ENCODE assay signal across 14 cellular contexts in the genomic region with DNA sequence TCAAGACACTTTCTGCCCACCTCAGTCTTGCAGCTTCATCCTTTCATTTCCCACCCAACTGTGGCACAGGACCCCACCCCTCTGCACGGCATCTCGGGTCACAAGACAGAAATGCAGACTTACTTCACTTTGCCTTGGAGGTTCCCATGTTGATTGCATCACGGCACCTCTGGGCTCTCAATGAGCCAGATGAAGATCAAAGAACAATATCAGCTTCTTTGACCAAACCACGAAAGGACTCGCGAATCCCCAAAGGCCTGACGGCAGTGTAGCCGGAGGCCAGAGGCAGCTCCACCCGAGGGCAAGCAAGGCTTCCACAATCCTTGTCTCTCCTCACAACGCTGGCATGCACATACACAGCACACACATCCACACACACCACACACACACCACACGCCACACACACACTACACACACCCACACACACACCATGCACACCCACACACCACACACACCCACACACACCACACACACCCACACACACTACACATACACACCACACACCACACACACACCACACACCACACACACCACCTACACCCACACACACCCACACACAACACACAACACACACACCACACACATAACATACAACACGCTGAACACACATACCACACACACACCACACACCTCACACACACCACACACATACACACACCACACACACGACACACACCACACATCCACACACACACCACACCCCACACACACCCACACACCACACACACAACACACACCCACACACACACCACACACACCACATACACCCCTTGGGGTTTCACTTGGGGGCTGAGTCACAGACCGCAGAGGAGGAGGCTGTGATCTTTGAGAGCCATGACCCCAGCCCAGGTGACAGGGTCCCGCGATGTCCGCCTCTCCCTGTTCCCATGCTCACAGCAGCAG. TPM values are rescaled to one million over a fixed set of nuclear protein-coding genes. Genes with fewer than 3 reads are reported as not detected.
DNase-seq lines count a peak whose midpoint lies in the region; ATAC-seq, FAIRE-seq and TF ChIP-seq lines count a peak whose summit lies in the region.
"Had no signal": no experiment of that assay in that cellular context is flagged by ENCODE, and none has a peak within 500 bp of the region (broad histone marks: within the 10 kb centered on the region; RNA-seq: fewer than 3 reads in every experiment).

No MANE protein-coding gene starts in this region.

- RAD21 ChIA-PET in GM12878 (lab: Charles Lee; ENCODE audit: unreplicated experiment) = interaction anchor here (0.7 to 5.9 kb wide), 4 partner anchors 10 to 47 kb away, joined by 4 to 81 read pairs (median 6); no protein-coding TSS in a partner anchor

- DNase-seq in activated CD4-positive, alpha-beta T cell treated with anti-CD3 and anti-CD28 coated beads for 4 hours = peak; percentile 50 to 60
- no peak for DNase-seq in activated CD4-positive, alpha-beta T cell treated with anti-CD3 and anti-CD28 coated beads for 1 hour
- DNase-seq in activated CD4-positive, CD25-positive, alpha-beta regulatory T cell treated with anti-CD3 and anti-CD28 coated beads, Interleukin-2, amount 50 U/mL, for 72 hours = peak; percentile 55
- DNase-seq in GM12878 (ENCODE audit: low read depth, low spot score) = no peak
- DNase-seq in stimulated activated CD8-positive, alpha-beta memory T cell treated with anti-CD3 and anti-CD28 coated beads, Interleukin-7, amount 100 ng/mL, for 4 hours (ENCODE audit: low read depth in 2 of 2) = peak; percentile 53 to 64
- DNase-seq in SK-N-DZ (ENCODE audit: low spot score) = no peak
- DNase-seq in AML-193 (lab: John Stamatoyannopoulos, UW) = no peak
- DNase-seq: body of pancreas, NCI-H1930, SK-N-SH, upper lobe of right lung had no signal

- H3K4me1 ChIP-seq in GM12878 (ENCODE audit: control insufficient read depth, insufficient read depth, low read length) = peaks cover 18% of the 10 kb centered on the region
- H3K4me1 ChIP-seq: body of pancreas, upper lobe of right lung had no signal

- intact Hi-C loops in GM12878 (cut with micrococcal nuclease; ENCODE audit: unreplicated experiment) = loop anchor here (1.0 to 5.0 kb wide), 4 partner anchors 14 to 62 kb away; no protein-coding TSS in a partner anchor

- TF ChIP-seq RAD21 in GM12878 (IDR thresholded peaks at IDR 0.05; ENCODE audit: insufficient read depth, low read depth, low read length) = 0 out of 2 replicates have a peak, but pooled peaks have one; percentile 4

- no peaks in the 10 kb centered on the region for H3K79me2 ChIP-seq in GM12878 (ENCODE audit: control insufficient read depth, insufficient read depth, low read length)

- H3K4me3 ChIP-seq in GM12878 = no peak overlapping the region
- H3K4me3 ChIP-seq: body of pancreas, upper lobe of right lung had no signal

- no peaks in the 10 kb centered on the region for H4K20me1 ChIP-seq in GM12878 (ENCODE audit: control insufficient read depth, insufficient read depth)

- POLR2A ChIA-PET in GM12878 (lab: Charles Lee) = interaction anchor here (0.7 to 2.7 kb wide), 4 partner anchors 10 to 16 kb away, joined by 3 to 15 read pairs (median 7); no protein-coding TSS in a partner anchor

- peak overlapping the region; percentile 62 for H3K4me2 ChIP-seq in GM12878 (ENCODE audit: control insufficient read depth, insufficient read depth)
- H3K4me2 ChIP-seq: SK-N-SH had no signal

- peak; percentile 81 for ATAC-seq in GM12878
- no peak for ATAC-seq in GM21390 (IDR thresholded peaks at IDR 0.05; ENCODE audit: unreplicated experiment)
- ATAC-seq: body of pancreas had no signal

- H3K9ac ChIP-seq in GM12878 (ENCODE audit: control insufficient read depth, insufficient read depth, low read length) = peak overlapping the region; percentile 43; the same call in 1 of the 2 replicates
- H3K9ac ChIP-seq: SK-N-SH had no signal

- TF ChIP-seq CTCF in GM12878 (IDR thresholded peaks at IDR 0.05 in 2 of 3, conservative IDR thresholded peaks at IDR 0.05 in 1 of 3; ENCODE audit: control insufficient read depth in 2 of 3, extremely low read depth in 1 of 3, insufficient read depth in 1 of 3, low read depth in 3 of 3, low read length in 3 of 3) = no peak

- in situ Hi-C loops in GM12878 (cut with MboI) = no loop called here

- H3K27ac ChIP-seq in GM12878 (ENCODE audit: control insufficient read depth, insufficient read depth) = peak overlapping the region; percentile 59
- H3K27ac ChIP-seq: body of pancreas, upper lobe of right lung had no signal

- no peaks in the 10 kb centered on the region; the same call in 1 of the 3 replicates for H3K9me3 ChIP-seq in GM12878 (replicated peaks; ENCODE audit: control insufficient read depth, insufficient read depth, low read length)
- H3K9me3 ChIP-seq: body of pancreas, SK-N-SH, upper lobe of right lung had no signal

- WGBS in GM12878 (ENCODE audit: insufficient coverage, insufficient replicate concordance, low lambda C conversion rate, missing lambda C conversion rate) = 48% methylated on average over 16 of the region's 17 CpGs

- no peak for TF ChIP-seq POLR2A in GM12878 (IDR thresholded peaks at IDR 0.05; ENCODE audit: low read depth, low read length)

- CTCF ChIA-PET in GM12878 (lab: Yijun Ruan, JAX) = interaction anchor here (0.6 to 1.1 kb wide), 2 partner anchors 9 to 78 kb away, joined by 3 read pairs; no protein-coding TSS in a partner anchor

- FAIRE-seq in GM12878 (lab: Jason Lieb, UNC) = no peak
- FAIRE-seq: keratinocyte had no signal

- H3K27me3 ChIP-seq in GM12878 (replicated peaks in 1 of 2; ENCODE audit: control insufficient read depth in 2 of 2, insufficient read depth in 2 of 2, low read length in 1 of 2) = no peaks in the 10 kb centered on the region
- H3K27me3 ChIP-seq: body of pancreas, upper lobe of right lung had no signal

- H3K36me3 ChIP-seq in GM12878 (ENCODE audit: control insufficient read depth in 2 of 2, insufficient read depth in 2 of 2, low read length in 1 of 2) = no peaks in the 10 kb centered on the region
- H3K36me3 ChIP-seq: upper lobe of right lung had no signal

- TF ChIP-seq EP300 in GM12878 (IDR thresholded peaks at IDR 0.05; ENCODE audit: borderline replicate concordance in 1 of 2, control insufficient read depth in 1 of 2, low read depth in 2 of 2, low read length in 2 of 2) = peak in 1 of 2 experiments; percentile 66; a peak in 2 of 4 replicates

- SMC1A ChIA-PET in GM12878 (lab: Charles Lee; ENCODE audit: uncharacterized antibody, unreplicated experiment) = interaction anchor here (1.0 to 8.6 kb wide), 4 partner anchors 16 to 129 kb away, joined by 3 to 68 read pairs (median 7); no protein-coding TSS in a partner anchor

- no TSS peak for BruUV-seq in GM12878 (replicated peaks; lab: Mats Ljungman, UMichigan)

- no peak overlapping the region for H2AFZ ChIP-seq in GM12878 (ENCODE audit: control insufficient read depth, low read depth, low read length)

RNA-seq across cellular contexts. Expression of gene UBASH3A, which starts 35.8 kb away (rescaled TPM):
- 1.8 and 1.9 TPM in 2 replicates for total RNA-seq in GM12878 (2013; cell fraction: nucleolus; rRNA removed)
- total RNA-seq in GM12878 (2014; rRNA removed) = 0.05 and 0.17 TPM in 2 replicates
- total RNA-seq in GM12878 (2014; rRNA removed; fragmentation: Illumina TruSeq; extraction: Trizol) = 0.05 and 0.13 TPM in 2 replicates
- 0.27 and 0.28 TPM in 2 replicates for total RNA-seq in GM12878 (2021)
- 0.16 TPM for polyA plus RNA-seq in GM12878 (2011; ENCODE audit: low read depth)
- polyA plus RNA-seq in GM12878 (2011; rRNA removed) = 0.16 and 0.33 TPM in 2 replicates
- polyA plus RNA-seq in GM12878 (2011; cell fraction: cytosol; rRNA removed) = 0.36 and 0.57 TPM in 2 replicates
- 1.8 and 2.2 TPM in 2 replicates for polyA plus RNA-seq in GM12878 (2011; cell fraction: nucleus; rRNA removed)
- polyA plus RNA-seq in GM12878 (2012) = 0.26 and 0.59 TPM in 2 replicates
- 0.17 and 0.21 TPM in 2 replicates for polyA plus RNA-seq in GM12878 (2014; fragmentation: Illumina TruSeq; extraction: Trizol)
- under 1 TPM in 1 of 2 experiments, not detected in 1; 0.04 TPM for polyA plus RNA-seq in GM12878 (2014; fragmentation: Nextera tagmentation; extraction: Ambion mirVana)
- 0.20 and 0.23 TPM in 2 replicates for polyA plus RNA-seq in GM12878 (2014; rRNA removed)
- under 1 TPM; 0.26 to 0.39 TPM for polyA plus RNA-seq in GM12878 (2016; fragmentation: Nextera tagmentation; extraction: Ambion mirVana)
- 0.72 TPM in 1 of 2 replicates, not detected in the other for polyA minus RNA-seq in GM12878 (2011; rRNA and poly(A)+ RNA removed)
- polyA minus RNA-seq in GM12878 (2011; cell fraction: cytosol; rRNA and poly(A)+ RNA removed) = 0.73 TPM in 1 of 2 replicates, not detected in the other
- 0.73 and 0.86 TPM in 2 replicates for polyA minus RNA-seq in GM12878 (2011; cell fraction: nucleus; rRNA and poly(A)+ RNA removed)
- not detected in 2 replicates for polyA plus RNA-seq in SK-N-DZ (2014; cell fraction: cytosol; rRNA removed)
- polyA plus RNA-seq in SK-N-DZ (2014; cell fraction: nucleus; rRNA removed) = not detected in 2 replicates
- total RNA-seq: A172 had no signal
- polyA plus RNA-seq: keratinocyte, SK-N-SH had no signal

RNA-seq across cellular contexts. Expression of gene TMPRSS3, which starts 43.7 kb away (rescaled TPM):
- 4.1 and 4.2 TPM in 2 replicates for total RNA-seq in GM12878 (2013; cell fraction: nucleolus; rRNA removed)
- total RNA-seq in GM12878 (2014; rRNA removed) (0.65 and 1.4 TPM in 2 replicates), GM12878 (2014; rRNA removed; fragmentation: Illumina TruSeq; extraction: Trizol) (0.63 and 0.83 TPM in 2 replicates), GM12878 (2021) (0.90 and 1.2 TPM in 2 replicates)
- 13.4 TPM for polyA plus RNA-seq in GM12878 (2011; ENCODE audit: low read depth)
- polyA plus RNA-seq in GM12878 (2011; rRNA removed) (not detected in 2 replicates), GM12878 (2014; fragmentation: Illumina TruSeq; extraction: Trizol) (0.17 and 0.51 TPM in 2 replicates), GM12878 (2014; fragmentation: Nextera tagmentation; extraction: Ambion mirVana) (1 to 10 TPM in 1 of 2 experiments, under 1 TPM in 1; 0.82 to 1.5 TPM), GM12878 (2014; rRNA removed) (0.51 and 1.3 TPM in 2 replicates), GM12878 (2016; fragmentation: Nextera tagmentation; extraction: Ambion mirVana) (under 1 TPM; 0.56 to 0.59 TPM)
- 0.03 TPM in 1 of 2 replicates, not detected in the other for polyA plus RNA-seq in GM12878 (2011; cell fraction: cytosol; rRNA removed)
- 0.13 TPM in 1 of 2 replicates, not detected in the other for polyA plus RNA-seq in GM12878 (2011; cell fraction: nucleus; rRNA removed)
- 16.4 and 22.8 TPM in 2 replicates for polyA plus RNA-seq in GM12878 (2012)
- polyA minus RNA-seq in GM12878 (2011; rRNA and poly(A)+ RNA removed) = 0.10 TPM in 1 of 2 replicates, not detected in the other
- 1.6 TPM in 1 of 2 replicates, not detected in the other for polyA minus RNA-seq in GM12878 (2011; cell fraction: cytosol; rRNA and poly(A)+ RNA removed)
- polyA minus RNA-seq in GM12878 (2011; cell fraction: nucleus; rRNA and poly(A)+ RNA removed) = not detected in 2 replicates
- 0.12 TPM in 1 of 2 replicates, not detected in the other for polyA plus RNA-seq in SK-N-DZ (2014; cell fraction: cytosol; rRNA removed)
- not detected in 2 replicates for polyA plus RNA-seq in SK-N-DZ (2014; cell fraction: nucleus; rRNA removed)
- polyA plus RNA-seq: keratinocyte, SK-N-SH had no signal

RNA-seq across cellular contexts. Expression of gene RSPH1, which starts 56.5 kb away (rescaled TPM):
- 0.56 and 0.78 TPM in 2 replicates for total RNA-seq in GM12878 (2013; cell fraction: nucleolus; rRNA removed)
- 0.11 and 0.33 TPM in 2 replicates for total RNA-seq in GM12878 (2014; rRNA removed)
- total RNA-seq in GM12878 (2014; rRNA removed; fragmentation: Illumina TruSeq; extraction: Trizol) = 0.27 and 0.37 TPM in 2 replicates
- total RNA-seq in GM12878 (2021) = 0.27 and 0.28 TPM in 2 replicates
- 0.94 TPM for polyA plus RNA-seq in GM12878 (2011; ENCODE audit: low read depth)
- 0.38 and 0.59 TPM in 2 replicates for polyA plus RNA-seq in GM12878 (2011; rRNA removed)
- polyA plus RNA-seq in GM12878 (2011; cell fraction: cytosol; rRNA removed) = 0.10 and 0.21 TPM in 2 replicates
- polyA plus RNA-seq in GM12878 (2011; cell fraction: nucleus; rRNA removed) = 0.16 and 0.22 TPM in 2 replicates
- polyA plus RNA-seq in GM12878 (2012) = 0.79 and 1.1 TPM in 2 replicates
- 0.37 and 0.67 TPM in 2 replicates for polyA plus RNA-seq in GM12878 (2014; fragmentation: Illumina TruSeq; extraction: Trizol)
- under 1 TPM; 0.37 to 0.38 TPM for polyA plus RNA-seq in GM12878 (2014; fragmentation: Nextera tagmentation; extraction: Ambion mirVana)
- 0.19 and 0.81 TPM in 2 replicates for polyA plus RNA-seq in GM12878 (2014; rRNA removed)
- polyA plus RNA-seq in GM12878 (2016; fragmentation: Nextera tagmentation; extraction: Ambion mirVana) = 1 to 10 TPM; 1.2 to 1.4 TPM
- 0.88 TPM in 1 of 2 replicates, not detected in the other for polyA minus RNA-seq in GM12878 (2011; rRNA and poly(A)+ RNA removed)
- not detected in 2 replicates for polyA minus RNA-seq in GM12878 (2011; cell fraction: cytosol; rRNA and poly(A)+ RNA removed)
- not detected in 2 replicates for polyA minus RNA-seq in GM12878 (2011; cell fraction: nucleus; rRNA and poly(A)+ RNA removed)
- 0.03 and 0.85 TPM in 2 replicates for polyA plus RNA-seq in SK-N-DZ (2014; cell fraction: cytosol; rRNA removed)
- 0.45 and 1.3 TPM in 2 replicates for polyA plus RNA-seq in SK-N-DZ (2014; cell fraction: nucleus; rRNA removed)
- total RNA-seq: A172 had no signal

Comparison
In these comparisons a context has a peak if more than half of its experiments do, and no peak if none do; other contexts are left out.
1. DNase-seq: peak in activated CD4-positive, alpha-beta T cell treated with anti-CD3 and anti-CD28 coated beads for 4 hours (2 of 2), activated CD4-positive, CD25-positive, alpha-beta regulatory T cell treated with anti-CD3 and anti-CD28 coated beads, Interleukin-2, amount 50 U/mL, for 72 hours (single experiment) and stimulated activated CD8-positive, alpha-beta memory T cell treated with anti-CD3 and anti-CD28 coated beads, Interleukin-7, amount 100 ng/mL, for 4 hours (2 of 2); none in activated CD4-positive, alpha-beta T cell treated with anti-CD3 and anti-CD28 coated beads for 1 hour (single experiment), GM12878 (single experiment), SK-N-DZ (single experiment) and AML-193 (0 of 2).